19 cellular contexts compared by ENCODE assay signal in genomic region chr2:204479557-204479956, GRCh38.
A peak's percentile ranks its signal among the peaks of the same experiment; 100 is the strongest.
DNase-seq lines count a peak whose midpoint lies in the region; ATAC-seq and TF ChIP-seq lines count a peak whose summit lies in the region.
"Had no signal": no experiment of that assay in that cellular context is flagged by ENCODE, and none has a peak within 500 bp of the region (broad histone marks: within the 10 kb centered on the region; RNA-seq: fewer than 3 reads in every experiment).

No MANE protein-coding gene starts in this region.

- no peak overlapping the region for H3K4me3 Mint-ChIP-seq in activated naive CD8-positive, alpha-beta T cell treated with anti-CD3 and anti-CD28 coated beads, Interleukin-2, amount 50 U/mL, for 24 hours
- no peak overlapping the region for H3K4me3 Mint-ChIP-seq in activated naive CD4-positive, alpha-beta T cell treated with anti-CD3 and anti-CD28 coated beads, Interleukin-2, amount 10 ng/mL, durations not matched to agents 7 days and 5 days
- H3K4me3 Mint-ChIP-seq: immature natural killer cell; naive thymus-derived CD8-positive, alpha-beta T cell had no signal

- no peak overlapping the region for H3K4me3 ChIP-seq in foreskin fibroblast (ENCODE audit: low read depth in 1 of 2, low read length in 2 of 2)

- no peak for TF ChIP-seq CTCF in foreskin fibroblast (IDR thresholded peaks at IDR 0.05; ENCODE audit: low read depth, low read length)

- CTCF ChIA-PET in activated naive CD4-positive, alpha-beta T cell treated with anti-CD3 and anti-CD28 coated beads, Interleukin-2, amount 10 ng/mL, durations not matched to agents 7 days and 5 days (lab: Charles Lee), result no interaction called here

- H3K4me1 Mint-ChIP-seq in activated naive CD8-positive, alpha-beta T cell treated with anti-CD3 and anti-CD28 coated beads, Interleukin-2, amount 50 U/mL, for 24 hours, result no peaks in the 10 kb centered on the region
- H3K4me1 Mint-ChIP-seq in activated naive CD4-positive, alpha-beta T cell treated with anti-CD3 and anti-CD28 coated beads, Interleukin-2, amount 10 ng/mL, durations not matched to agents 7 days and 5 days, result no peaks in the 10 kb centered on the region
- H3K4me1 Mint-ChIP-seq: immature natural killer cell; naive thymus-derived CD8-positive, alpha-beta T cell had no signal

- H3K27ac Mint-ChIP-seq in activated naive CD8-positive, alpha-beta T cell treated with anti-CD3 and anti-CD28 coated beads, Interleukin-2, amount 50 U/mL, for 24 hours, result no peak overlapping the region
- no peak overlapping the region for H3K27ac Mint-ChIP-seq in activated naive CD4-positive, alpha-beta T cell treated with anti-CD3 and anti-CD28 coated beads, Interleukin-2, amount 10 ng/mL, durations not matched to agents 7 days and 5 days
- H3K27ac Mint-ChIP-seq: immature natural killer cell; naive thymus-derived CD8-positive, alpha-beta T cell; progenitor cell of endocrine pancreas had no signal

- no peak for ATAC-seq in activated naive CD8-positive, alpha-beta T cell treated with anti-CD3 and anti-CD28 coated beads, Interleukin-2, amount 50 U/mL, for 24 hours
- ATAC-seq in activated CD4-positive, CD25-positive, alpha-beta regulatory T cell treated with anti-CD3 and anti-CD28 coated beads, Interleukin-2, amount 50 U/mL, for 24 hours, result no peak
- ATAC-seq: naive thymus-derived CD8-positive, alpha-beta T cell had no signal

- peak; percentile 72 for DNase-seq in A172 (ENCODE audit: low spot score)
- peak; percentile 71 for DNase-seq in ELR (ENCODE audit: low read depth)
- DNase-seq in activated naive CD8-positive, alpha-beta T cell treated with anti-CD3 and anti-CD28 coated beads, Interleukin-2, amount 50 U/mL, for 24 hours, result peak; percentile 3
- peak; percentile 41 to 52 for DNase-seq in foreskin fibroblast
- no peak for DNase-seq in NCI-H524 (lab: John Stamatoyannopoulos, UW)
- DNase-seq in activated naive CD4-positive, alpha-beta T cell treated with anti-CD3 and anti-CD28 coated beads, Interleukin-2, amount 10 ng/mL, durations not matched to agents 7 days and 5 days, result no peak
- DNase-seq in NK-92 treated with Interleukin-12 subunit alpha and Interleukin-12 subunit beta, amount 100 ng/mL, for 24 hours (lab: John Stamatoyannopoulos, UW), result no peak
- DNase-seq: activated CD4-positive, alpha-beta T cell treated with anti-CD3 and anti-CD28 coated beads, Interleukin-2, amount 50 U/mL, for 1 hour; activated T-cell treated with anti-CD3 and anti-CD28 coated beads, Interleukin-2, amount 50 U/mL, for 48 hours; amniotic stem cell; GF-D8; head of caudate nucleus; immature natural killer cell; naive thymus-derived CD8-positive, alpha-beta T cell; NCI-H2029 treated with DMSO at 0.1 percent for 48 hours; NCI-H526 treated with DMSO at 0.1 percent for 48 hours; OCI-M1 had no signal

- H3K36me3 Mint-ChIP-seq in activated naive CD8-positive, alpha-beta T cell treated with anti-CD3 and anti-CD28 coated beads, Interleukin-2, amount 50 U/mL, for 24 hours (ENCODE audit: low read depth), result no peaks in the 10 kb centered on the region
- no peaks in the 10 kb centered on the region for H3K36me3 Mint-ChIP-seq in activated naive CD4-positive, alpha-beta T cell treated with anti-CD3 and anti-CD28 coated beads, Interleukin-2, amount 10 ng/mL, durations not matched to agents 7 days and 5 days
- H3K36me3 Mint-ChIP-seq: immature natural killer cell; naive thymus-derived CD8-positive, alpha-beta T cell had no signal

- H3K27me3 Mint-ChIP-seq in activated naive CD8-positive, alpha-beta T cell treated with anti-CD3 and anti-CD28 coated beads, Interleukin-2, amount 50 U/mL, for 24 hours, result no peaks in the 10 kb centered on the region
- H3K27me3 Mint-ChIP-seq in activated naive CD4-positive, alpha-beta T cell treated with anti-CD3 and anti-CD28 coated beads, Interleukin-2, amount 10 ng/mL, durations not matched to agents 7 days and 5 days, result no peaks in the 10 kb centered on the region
- H3K27me3 Mint-ChIP-seq: progenitor cell of endocrine pancreas had no signal

- no peaks in the 10 kb centered on the region for H3K9me3 Mint-ChIP-seq in activated naive CD8-positive, alpha-beta T cell treated with anti-CD3 and anti-CD28 coated beads, Interleukin-2, amount 50 U/mL, for 24 hours
- no peaks in the 10 kb centered on the region for H3K9me3 Mint-ChIP-seq in activated naive CD4-positive, alpha-beta T cell treated with anti-CD3 and anti-CD28 coated beads, Interleukin-2, amount 10 ng/mL, durations not matched to agents 7 days and 5 days
- H3K9me3 Mint-ChIP-seq: immature natural killer cell; naive thymus-derived CD8-positive, alpha-beta T cell had no signal

Comparison
In these comparisons a context has a peak if more than half of its experiments do, and no peak if none do; other contexts are left out.
1. DNase-seq: peak in A172 (single experiment), ELR (single experiment), activated naive CD8-positive, alpha-beta T cell treated with anti-CD3 and anti-CD28 coated beads, Interleukin-2, amount 50 U/mL, for 24 hours (single experiment) and foreskin fibroblast (2 of 2); none in NCI-H524 (0 of 2), activated naive CD4-positive, alpha-beta T cell treated with anti-CD3 and anti-CD28 coated beads, Interleukin-2, amount 10 ng/mL, durations not matched to agents 7 days and 5 days (single experiment) and NK-92 treated with Interleukin-12 subunit alpha and Interleukin-12 subunit beta, amount 100 ng/mL, for 24 hours (single experiment).